Comparison of ENCODE assay signal across 1 cellular context in the genomic region with DNA sequence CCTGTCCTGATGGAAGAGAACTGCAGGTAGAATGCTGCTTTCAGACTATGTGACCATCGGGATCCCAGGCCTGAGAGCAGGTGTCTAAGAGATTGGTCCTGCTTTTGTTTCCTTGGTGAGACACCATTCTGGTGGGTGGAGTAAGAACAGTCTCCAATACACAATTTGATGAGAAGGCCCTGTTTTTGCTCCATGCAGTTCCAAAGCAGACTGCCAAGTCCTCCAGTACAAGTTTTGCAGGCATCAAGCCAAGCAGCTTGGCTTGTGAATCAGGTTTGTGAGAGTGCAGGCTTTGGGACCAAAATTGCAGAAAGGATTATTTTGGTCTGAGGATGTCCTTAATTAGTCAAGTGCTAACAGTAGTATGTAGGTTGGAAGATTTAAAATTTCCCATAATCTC.
TF ChIP-seq lines count a peak whose summit lies in the region.

No MANE protein-coding gene starts in this region.

TF ChIP-seq in WTC11, 78 proteins besides CTCF, POLR2A, EP300 and RAD21 (continued from another document):
- TF ChIP-seq CREB1 (CRISPR knock-in tag; IDR thresholded peaks at IDR 0.05), result no peak
